In genomic region chr5:87400305-87400899, GRCh38 we compare ENCODE assay signal across 1 cellular context.
TF ChIP-seq lines count a peak whose summit lies in the region.

No MANE protein-coding gene starts in this region.

TF ChIP-seq in A549, 52 proteins besides CTCF, POLR2A, EP300 and RAD21 (continued from another document):
- no peak for TF ChIP-seq JUNB (IDR thresholded peaks at IDR 0.05)
- no peak for TF ChIP-seq NR3C1 (IDR thresholded peaks at IDR 0.05)
- TF ChIP-seq BHLHE40 (IDR thresholded peaks at IDR 0.05; ENCODE audit: low read depth, low read length) = no peak
- TF ChIP-seq FOSL2 (IDR thresholded peaks at IDR 0.05) = no peak
- no peak for TF ChIP-seq FOSL2 (CRISPR knock-in tag; IDR thresholded peaks at IDR 0.05)
- TF ChIP-seq, protein P1, sequence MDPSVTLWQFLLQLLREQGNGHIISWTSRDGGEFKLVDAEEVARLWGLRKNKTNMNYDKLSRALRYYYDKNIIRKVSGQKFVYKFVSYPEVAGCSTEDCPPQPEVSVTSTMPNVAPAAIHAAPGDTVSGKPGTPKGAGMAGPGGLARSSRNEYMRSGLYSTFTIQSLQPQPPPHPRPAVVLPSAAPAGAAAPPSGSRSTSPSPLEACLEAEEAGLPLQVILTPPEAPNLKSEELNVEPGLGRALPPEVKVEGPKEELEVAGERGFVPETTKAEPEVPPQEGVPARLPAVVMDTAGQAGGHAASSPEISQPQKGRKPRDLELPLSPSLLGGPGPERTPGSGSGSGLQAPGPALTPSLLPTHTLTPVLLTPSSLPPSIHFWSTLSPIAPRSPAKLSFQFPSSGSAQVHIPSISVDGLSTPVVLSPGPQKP (IDR thresholded peaks at IDR 0.05; ENCODE audit: low read depth, low read length) = no peak
- TF ChIP-seq MAZ (IDR thresholded peaks at IDR 0.05; ENCODE audit: borderline replicate concordance, low read depth, low read length) = no peak
- no peak for TF ChIP-seq HES2 (IDR thresholded peaks at IDR 0.05)
- TF ChIP-seq CHD4 (IDR thresholded peaks at IDR 0.05; ENCODE audit: borderline replicate concordance) = no peak
- TF ChIP-seq ATOH8 (CRISPR knock-in tag; IDR thresholded peaks at IDR 0.05; ENCODE audit: low read depth) = no peak
- TF ChIP-seq KDM1A (IDR thresholded peaks at IDR 0.05; ENCODE audit: low read depth) = no peak
- no peak for TF ChIP-seq ESRRA (IDR thresholded peaks at IDR 0.05; ENCODE audit: borderline replicate concordance, low read length)
- TF ChIP-seq RFX5 (IDR thresholded peaks at IDR 0.05) = no peak
TF ChIP-seq in A549: peak in this region for 0.
